Comparison of ENCODE assay signal across 8 cellular contexts in genomic region chr11:36744375-36745168, GRCh38.
A peak's percentile ranks its signal among the peaks of the same experiment; 100 is the strongest.
DNase-seq lines count a peak whose midpoint lies in the region; ATAC-seq lines count a peak whose summit lies in the region.

No MANE protein-coding gene starts in this region.

- no peaks in the 10 kb centered on the region for H3K36me3 ChIP-seq in mesendoderm (ENCODE audit: control insufficient read depth, insufficient read depth, low read length)

- H2BK5ac ChIP-seq in mesendoderm (ENCODE audit: low read length): no peak overlapping the region

- no peak overlapping the region for H3K23ac ChIP-seq in mesendoderm (ENCODE audit: low read length)

- CTCF ChIA-PET in activated CD4-positive, alpha-beta memory T cell treated with anti-CD3 and anti-CD28 coated beads for 36 hours (lab: Charles Lee): interaction anchor here (0.7 to 10.9 kb wide), 9 partner anchors 9 to 203 kb away, joined by 3 to 151 read pairs (median 4); no protein-coding TSS in a partner anchor

- no peak overlapping the region for H3K4me3 ChIP-seq in mesendoderm (ENCODE audit: low read length)

- H3K9ac ChIP-seq in mesendoderm (ENCODE audit: low read length): no peak overlapping the region

- peak; percentile 27 for ATAC-seq in effector memory CD8-positive, alpha-beta T cell (replicated peaks)
- no peak for ATAC-seq in HG03196 (IDR thresholded peaks at IDR 0.05; ENCODE audit: unreplicated experiment)

- no peaks in the 10 kb centered on the region for H3K36me3 Mint-ChIP-seq in activated CD4-positive, alpha-beta memory T cell treated with anti-CD3 and anti-CD28 coated beads for 36 hours
- H3K36me3 Mint-ChIP-seq in effector memory CD8-positive, alpha-beta T cell (ENCODE audit: insufficient read depth): no peaks in the 10 kb centered on the region

- no peak overlapping the region for H2BK120ac ChIP-seq in mesendoderm (ENCODE audit: low read depth, low read length)

- H4K5ac ChIP-seq in mesendoderm (ENCODE audit: low read length): no peak overlapping the region

- no peak overlapping the region for H3K18ac ChIP-seq in mesendoderm (ENCODE audit: low read length)

- no peak overlapping the region for H3K56ac ChIP-seq in mesendoderm (ENCODE audit: low read length)

- no peak overlapping the region for H2AK5ac ChIP-seq in mesendoderm (ENCODE audit: low read length)

- no peak overlapping the region for H3K4me3 Mint-ChIP-seq in activated CD4-positive, alpha-beta memory T cell treated with anti-CD3 and anti-CD28 coated beads for 36 hours
- H3K4me3 Mint-ChIP-seq in effector memory CD8-positive, alpha-beta T cell: no peak overlapping the region

- no peaks in the 10 kb centered on the region for H3K4me1 ChIP-seq in mesendoderm (ENCODE audit: control insufficient read depth, low read depth, low read length)

- no peaks in the 10 kb centered on the region for H3K79me1 ChIP-seq in mesendoderm (ENCODE audit: low read length)

- no peak overlapping the region for H4K8ac ChIP-seq in mesendoderm (ENCODE audit: low read depth, low read length)

- no peaks in the 10 kb centered on the region for H3K79me2 ChIP-seq in mesendoderm (ENCODE audit: control insufficient read depth, insufficient read depth, low read length)

- peaks cover 20% of the 10 kb centered on the region for H3K27me3 Mint-ChIP-seq in activated CD4-positive, alpha-beta memory T cell treated with anti-CD3 and anti-CD28 coated beads for 36 hours
- H3K27me3 Mint-ChIP-seq in effector memory CD8-positive, alpha-beta T cell: peaks cover 46 to 71% of the 10 kb centered on the region in 2 donors

- intact Hi-C loops in activated CD4-positive, alpha-beta memory T cell treated with anti-CD3 and anti-CD28 coated beads for 36 hours (cut with micrococcal nuclease): loop anchor here (10.0 kb wide), 1 partner anchor 350 kb away; no protein-coding TSS in a partner anchor

- no peaks in the 10 kb centered on the region for H3K27me3 ChIP-seq in mesendoderm (ENCODE audit: insufficient read depth, low read length, poor library complexity)

- peaks cover 3% of the 10 kb centered on the region for H3K4me1 Mint-ChIP-seq in activated CD4-positive, alpha-beta memory T cell treated with anti-CD3 and anti-CD28 coated beads for 36 hours (ENCODE audit: low read depth)
- H3K4me1 Mint-ChIP-seq in effector memory CD8-positive, alpha-beta T cell (ENCODE audit: low read depth in 2 of 2): peaks cover 5 to 11% of the 10 kb centered on the region in 2 donors

- H2BK15ac ChIP-seq in mesendoderm (replicated peaks; ENCODE audit: low read depth): no peak overlapping the region

- H3K27ac ChIP-seq in mesendoderm (ENCODE audit: low read depth, low read length): no peak overlapping the region

- no peak overlapping the region for H3K27ac Mint-ChIP-seq in activated CD4-positive, alpha-beta memory T cell treated with anti-CD3 and anti-CD28 coated beads for 36 hours
- H3K27ac Mint-ChIP-seq in effector memory CD8-positive, alpha-beta T cell: no peak overlapping the region

- no peak overlapping the region for H3K4ac ChIP-seq in mesendoderm (ENCODE audit: low read depth, low read length)

- peak; percentile 84 for DNase-seq in CD1c-positive myeloid dendritic cell (ENCODE audit: extremely low spot score)
- DNase-seq in GOT3 (lab: John Stamatoyannopoulos, UW): peak; percentile 27
- peak; percentile 34 for DNase-seq in NCI-H446 treated with DMSO at 0.1 percent for 48 hours (lab: John Stamatoyannopoulos, UW)
- DNase-seq in activated CD4-positive, alpha-beta memory T cell treated with anti-CD3 and anti-CD28 coated beads for 36 hours: peak; percentile 75
- DNase-seq in effector memory CD8-positive, alpha-beta T cell: peak; percentile 42 to 50 (median 46)
- DNase-seq in mesendoderm: peak; percentile 80
- peak; percentile 84 for DNase-seq in stimulated activated CD8-positive, alpha-beta memory T cell treated with anti-CD3 and anti-CD28 coated beads, Interleukin-4, amount 100 ng/mL, for 48 hours

- no peak overlapping the region for H3K4me2 ChIP-seq in mesendoderm (ENCODE audit: low read length)

- POLR2A ChIA-PET in activated CD4-positive, alpha-beta memory T cell treated with anti-CD3 and anti-CD28 coated beads for 36 hours (lab: Charles Lee): no interaction called here

- H3K9me3 Mint-ChIP-seq in activated CD4-positive, alpha-beta memory T cell treated with anti-CD3 and anti-CD28 coated beads for 36 hours: no peaks in the 10 kb centered on the region
- H3K9me3 Mint-ChIP-seq in effector memory CD8-positive, alpha-beta T cell: no peaks in the 10 kb centered on the region

- no CpG with 5 or more reads among the region's 11 CpGs for WGBS in mesendoderm (ENCODE audit: extremely low coverage, insufficient coverage, low lambda C conversion rate)

Comparison
In these comparisons a context has a peak if more than half of its experiments do, and no peak if none do; other contexts are left out.
1. DNase-seq: peak in every context shown above with its lines; median percentile 84 in CD1c-positive myeloid dendritic cell; 84 in stimulated activated CD8-positive, alpha-beta memory T cell treated with anti-CD3 and anti-CD28 coated beads, Interleukin-4, amount 100 ng/mL, for 48 hours; 80 in mesendoderm; 75 in activated CD4-positive, alpha-beta memory T cell treated with anti-CD3 and anti-CD28 coated beads for 36 hours; 46 in effector memory CD8-positive, alpha-beta T cell; 34 in NCI-H446 treated with DMSO at 0.1 percent for 48 hours; 27 in GOT3.